1 cellular context compared by ENCODE assay signal in the genomic region with DNA sequence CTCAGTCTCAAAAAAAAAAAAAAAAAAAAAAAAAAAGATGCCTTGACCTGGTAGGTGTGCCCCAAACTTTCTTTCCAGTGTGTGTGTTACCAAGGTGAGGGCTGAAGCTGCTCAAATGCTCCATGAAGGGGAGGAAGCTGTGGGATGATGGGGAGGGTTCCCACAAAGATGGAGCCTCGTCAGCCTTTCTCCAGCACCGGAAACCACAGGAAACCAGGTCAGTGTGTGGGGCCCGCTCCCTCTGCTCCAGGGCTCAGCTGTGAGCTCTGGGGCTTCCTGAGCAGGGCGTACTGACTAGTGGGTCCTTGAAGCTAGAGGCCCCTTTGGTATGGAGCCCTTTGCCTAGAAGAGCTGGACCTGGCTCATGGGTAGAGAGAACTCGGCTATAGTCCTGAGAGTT.
TF ChIP-seq lines count a peak whose summit lies in the region.

No MANE protein-coding gene starts in this region.

TF ChIP-seq in HCT116, 20 proteins besides CTCF, POLR2A, EP300 and RAD21:
- TF ChIP-seq JUND (IDR thresholded peaks at IDR 0.05) (no peak), SRF (IDR thresholded peaks at IDR 0.05; ENCODE audit: low read depth) (no peak), MAX (IDR thresholded peaks at IDR 0.05) (no peak), EGR1 (IDR thresholded peaks at IDR 0.05; ENCODE audit: low read depth) (no peak), EZH2 (IDR thresholded peaks at IDR 0.05) (no peak), POLR2AphosphoS5 (IDR thresholded peaks at IDR 0.05; ENCODE audit: low read depth, low read length) (no peak), ZBTB33 (IDR thresholded peaks at IDR 0.05; ENCODE audit: extremely low read depth, insufficient replicate concordance, low read length) (no peak), EZH2phosphoT487 (IDR thresholded peaks at IDR 0.05; ENCODE audit: borderline replicate concordance) (no peak), YY1 (IDR thresholded peaks at IDR 0.05; ENCODE audit: extremely low read depth, insufficient replicate concordance, low read depth, low read length) (no peak), ELF1 (IDR thresholded peaks at IDR 0.05; ENCODE audit: borderline replicate concordance, low read depth) (no peak), REST (IDR thresholded peaks at IDR 0.05; ENCODE audit: low read depth) (no peak), SIN3A (IDR thresholded peaks at IDR 0.05; ENCODE audit: low read depth) (no peak), FOSL1 (IDR thresholded peaks at IDR 0.05; ENCODE audit: low read depth) (no peak), ZNF274 (IDR thresholded peaks at IDR 0.05; ENCODE audit: low read depth, low read length) (no peak), CEBPB (IDR thresholded peaks at IDR 0.05; ENCODE audit: low read depth) (no peak), SP1 (IDR thresholded peaks at IDR 0.05; ENCODE audit: low read depth) (no peak)
- TF ChIP-seq, protein P1, sequence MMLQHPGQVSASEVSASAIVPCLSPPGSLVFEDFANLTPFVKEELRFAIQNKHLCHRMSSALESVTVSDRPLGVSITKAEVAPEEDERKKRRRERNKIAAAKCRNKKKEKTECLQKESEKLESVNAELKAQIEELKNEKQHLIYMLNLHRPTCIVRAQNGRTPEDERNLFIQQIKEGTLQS (IDR thresholded peaks at IDR 0.05): no peak
